In the genomic region with DNA sequence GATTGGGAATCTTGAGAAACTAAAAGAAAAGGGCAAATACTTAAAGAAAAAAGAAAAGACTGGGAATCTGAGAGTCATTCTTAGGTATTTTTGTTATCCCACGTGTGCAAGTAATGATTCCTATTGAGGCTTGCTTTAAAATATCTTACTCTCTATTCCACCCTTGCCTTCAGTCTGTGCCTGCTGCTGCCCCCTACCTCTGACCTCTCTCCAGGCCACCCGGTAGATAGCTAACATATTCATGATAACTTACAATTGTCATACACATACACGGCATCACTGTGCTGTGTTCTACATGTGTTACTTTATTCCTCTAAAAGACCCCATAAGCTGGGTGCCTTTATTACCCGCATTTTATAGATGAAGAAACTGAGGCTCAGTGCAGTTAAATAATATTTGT, we compare ENCODE assay signal across 15 cellular contexts.
"Had no signal": no experiment of that assay in that cellular context is flagged by ENCODE, and none has a peak within 500 bp of the region (broad histone marks: within the 10 kb centered on the region; RNA-seq: fewer than 3 reads in every experiment).

No MANE protein-coding gene starts in this region.

- H3K9ac ChIP-seq: neural progenitor cell had no signal

- H3K36me3 ChIP-seq: lower lobe of right lung, neural progenitor cell, ovary, thoracic aorta had no signal

- DNase-seq: activated B cell treated with CpG ODN at 0.5 μM for 24 hours; activated CD4-positive, alpha-beta T cell treated with anti-CD3 and anti-CD28 coated beads, Interleukin-2, amount 10 ng/mL, durations not matched to agents 7 days and 5 days; activated effector memory CD4-positive, alpha-beta T cell treated with Interleukin-2 at 50 U/mL for 16 hours; activated T-cell treated with anti-CD3 and anti-CD28 coated beads, Interleukin-2, amount 50 U/mL, for 1 hour; amniotic stem cell; body of pancreas; central memory CD4-positive, alpha-beta T cell; cortex of kidney; effector CD8-positive, alpha-beta T cell; lower lobe of right lung; ovary; stimulated activated CD4-positive, alpha-beta T cell treated with anti-CD3 and anti-CD28 coated beads, Interleukin-4, amount 100 ng/mL, for 1 hour had no signal

- ATAC-seq: activated naive CD4-positive, alpha-beta T cell treated with anti-CD3 and anti-CD28 coated beads, Interleukin-2, amount 50 U/mL, for 72 hours; body of pancreas; lower lobe of right lung had no signal

- H3K9me3 ChIP-seq: body of pancreas, lower lobe of right lung, ovary, thoracic aorta had no signal

- H3K4me3 ChIP-seq: body of pancreas, lower lobe of right lung, neural progenitor cell, ovary, thoracic aorta had no signal

- H3K4me1 ChIP-seq: lower lobe of right lung, neural progenitor cell had no signal

- H3K4me2 ChIP-seq: neural progenitor cell had no signal

- H3K27ac ChIP-seq: body of pancreas, lower lobe of right lung, neural progenitor cell, ovary, thoracic aorta had no signal

- H2AFZ ChIP-seq: neural progenitor cell had no signal

- H3K27me3 ChIP-seq: body of pancreas, neural progenitor cell, ovary had no signal
